Comparison of ENCODE assay signal across 8 cellular contexts in genomic region chr19:48899386-48899749, GRCh38. TPM values are rescaled to one million over a fixed set of nuclear protein-coding genes. Genes with fewer than 3 reads are reported as not detected.
DNase-seq lines count a peak whose midpoint lies in the region; ATAC-seq, FAIRE-seq and TF ChIP-seq lines count a peak whose summit lies in the region.
"Not testable (repeated sequence)": the region's sequence is repeated elsewhere in the genome, so short reads cannot be mapped to it uniquely, and the experiment has no call there.
"Had no signal": no experiment of that assay in that cellular context is flagged by ENCODE, and none has a peak within 500 bp of the region (broad histone marks: within the 10 kb centered on the region; RNA-seq: fewer than 3 reads in every experiment).

No MANE protein-coding gene starts in this region.

- POLR2A ChIA-PET in T-cell (lab: Charles Lee): interaction anchor here (0.6 to 0.9 kb wide), 2 partner anchors 13 to 34 kb away, joined by 3 to 6 read pairs; partner anchors contain the start of gene DHDH (in 1 of the 2)
- POLR2A ChIA-PET in GM12878 (lab: Charles Lee): interaction anchor here (0.6 to 3.0 kb wide), 11 partner anchors 10 to 679 kb away, joined by 3 to 21 read pairs (median 6); partner anchors contain the start of genes BAX, FTL, GYS1 and RUVBL2

- not testable (repeated sequence) for H3K4me2 ChIP-seq in GM12878 (ENCODE audit: control insufficient read depth, insufficient read depth); neural cell (ENCODE audit: low read length)

- H3K4me3 Mint-ChIP-seq in T-cell (peak overlapping the region; percentile 66 to 99 (median 91)), glutamatergic neuron (ENCODE audit: unreplicated experiment) (peak overlapping the region; percentile 98)

- H3K4me1 ChIP-seq in GM12878 (ENCODE audit: control insufficient read depth, insufficient read depth, low read length): not testable (repeated sequence)
- peaks cover 17 to 27% of the 10 kb centered on the region in 2 donors for H3K4me1 ChIP-seq in thyroid gland

- H3K9me3 ChIP-seq in GM12878 (replicated peaks; ENCODE audit: control insufficient read depth, insufficient read depth, low read length); neural cell (ENCODE audit: low read length); thyroid gland: not testable (repeated sequence)

- not testable (repeated sequence) for TF ChIP-seq EP300 in GM12878 (IDR thresholded peaks at IDR 0.05; ENCODE audit: borderline replicate concordance in 1 of 2, control insufficient read depth in 1 of 2, low read depth in 2 of 2, low read length in 2 of 2); neural cell (conservative IDR thresholded peaks at IDR 0.05; ENCODE audit: poor library complexity, severe bottlenecking)

- H3K9me3 Mint-ChIP-seq in T-cell; glutamatergic neuron (ENCODE audit: unreplicated experiment): not testable (repeated sequence)

- H3K36me3 Mint-ChIP-seq in T-cell; glutamatergic neuron (ENCODE audit: unreplicated experiment): not testable (repeated sequence)

- intact Hi-C loops in GM12878 (cut with micrococcal nuclease; ENCODE audit: unreplicated experiment); thyroid gland (cut with DNase I): not testable (repeated sequence)

- not testable (repeated sequence) for H2AFZ ChIP-seq in GM12878 (ENCODE audit: control insufficient read depth, low read depth, low read length); neural cell (ENCODE audit: low read depth, low read length)

- ATAC-seq in T-cell (replicated peaks in 1 of 4); GM12878: not testable (repeated sequence)

- in situ Hi-C loops in GM12878 (cut with MboI): not testable (repeated sequence)

- H3K27ac ChIP-seq in GM12878 (ENCODE audit: control insufficient read depth, insufficient read depth): 0 out of 2 replicates have a peak overlapping the region, but pooled peaks have one; percentile 47
- peak overlapping the region; percentile 55 for H3K27ac ChIP-seq in neural cell (ENCODE audit: low read length)
- peak overlapping the region; percentile 69 to 94 (median 85) for H3K27ac ChIP-seq in thyroid gland

- H3K27me3 Mint-ChIP-seq in T-cell (peaks cover 5 to 12% of the 10 kb centered on the region in 2 donors), glutamatergic neuron (ENCODE audit: unreplicated experiment) (peaks cover 13% of the 10 kb centered on the region)

- not testable (repeated sequence) for TF ChIP-seq POLR2A in GM12878 (IDR thresholded peaks at IDR 0.05; ENCODE audit: low read depth, low read length); thyroid gland (IDR thresholded peaks at IDR 0.05)

- H3F3A ChIP-seq in neural cell (ENCODE audit: insufficient read depth, low read length, poor library complexity, severe bottlenecking): not testable (repeated sequence)

- not testable (repeated sequence) for H3K27me3 ChIP-seq in GM12878 (replicated peaks in 1 of 2; ENCODE audit: control insufficient read depth in 2 of 2, insufficient read depth in 2 of 2, low read length in 1 of 2); neural cell (ENCODE audit: insufficient read depth, low read depth, low read length); thyroid gland

- not testable (repeated sequence) for H3K9ac ChIP-seq in GM12878 (ENCODE audit: control insufficient read depth, insufficient read depth, low read length)
- H3K9ac ChIP-seq in neural cell (ENCODE audit: low read length): peak overlapping the region; percentile 87

- H3K9me2 ChIP-seq in neural cell (ENCODE audit: insufficient read depth, low read length): not testable (repeated sequence)

- not testable (repeated sequence) for H3K36me3 ChIP-seq in GM12878 (ENCODE audit: control insufficient read depth in 2 of 2, insufficient read depth in 2 of 2, low read length in 1 of 2); neural cell (ENCODE audit: insufficient read depth, low read length); thyroid gland

- H3K27ac Mint-ChIP-seq in T-cell: peak overlapping the region; percentile 86 to 98
- peak overlapping the region; percentile 92 for H3K27ac Mint-ChIP-seq in glutamatergic neuron (ENCODE audit: unreplicated experiment)

- DNase-seq in GM12864 (ENCODE audit: low read depth); T-cell; GM12878 (ENCODE audit: low read depth, low spot score); glutamatergic neuron; thyroid gland: not testable (repeated sequence)

- not testable (repeated sequence) for TF ChIP-seq RAD21 in GM12878 (IDR thresholded peaks at IDR 0.05; ENCODE audit: insufficient read depth, low read depth, low read length); neural cell (conservative IDR thresholded peaks at IDR 0.05)

- 89% methylated on average over 11 of the region's 11 CpGs for WGBS in GM12878 (ENCODE audit: insufficient coverage, insufficient replicate concordance, low lambda C conversion rate, missing lambda C conversion rate)
- WGBS in thyroid gland, 2 donors: 78 to 82% methylated on average over 11 of the region's 11 CpGs

- BruUV-seq in GM12878 (replicated peaks; lab: Mats Ljungman, UMichigan): not testable (repeated sequence)

- CTCF ChIA-PET in T-cell (lab: Charles Lee) (interaction anchor here in 1 of 2 donors (3.0 kb wide), 1 partner anchor 72 kb away, joined by 23 read pairs; no protein-coding TSS in a partner anchor), GM12878 (lab: Yijun Ruan, JAX) (interaction anchor here (1.2 to 2.4 kb wide), 5 partner anchors 26 to 94 kb away, joined by 4 to 11 read pairs (median 5); partner anchors contain the start of genes GYS1 and RUVBL2)

- not testable (repeated sequence) for TF ChIP-seq CTCF in GM12864 (IDR thresholded peaks at IDR 0.05; ENCODE audit: low read depth, low read length, missing control alignments); GM12878 (IDR thresholded peaks at IDR 0.05 in 2 of 3, conservative IDR thresholded peaks at IDR 0.05 in 1 of 3; ENCODE audit: control insufficient read depth in 2 of 3, extremely low read depth in 1 of 3, insufficient read depth in 1 of 3, low read depth in 3 of 3, low read length in 3 of 3); glutamatergic neuron (IDR thresholded peaks at IDR 0.05; ENCODE audit: partially characterized antibody, unreplicated experiment); neural cell (IDR thresholded peaks at IDR 0.05; ENCODE audit: poor library complexity, severe bottlenecking); thyroid gland (IDR thresholded peaks at IDR 0.05)

- H4K20me1 ChIP-seq in GM12878 (ENCODE audit: control insufficient read depth, insufficient read depth); neural cell (ENCODE audit: insufficient read depth): not testable (repeated sequence)

- H3K79me2 ChIP-seq in GM12878 (ENCODE audit: control insufficient read depth, insufficient read depth, low read length) (peaks cover 14% of the 10 kb centered on the region), neural cell (replicated peaks; ENCODE audit: insufficient read depth, low read length) (peaks cover 11% of the 10 kb centered on the region)

- H3K4me3 ChIP-seq in GM12864 (ENCODE audit: low read depth, low read length) (peak overlapping the region; percentile 95; the same call in 1 of the 2 replicates), neural cell (ENCODE audit: low read length) (peak overlapping the region; percentile 96), thyroid gland (replicated peaks in 1 of 3) (peak overlapping the region in 1 of 3 donors; percentile 78)
- H3K4me3 ChIP-seq in GM12878: not testable (repeated sequence)

- RAD21 ChIA-PET in GM12878 (lab: Charles Lee; ENCODE audit: unreplicated experiment): interaction anchor here (0.8 to 2.2 kb wide), 9 partner anchors 24 to 94 kb away, joined by 3 to 13 read pairs (median 5); partner anchors contain the start of genes GYS1 and RUVBL2

- SMC1A ChIA-PET in GM12878 (lab: Charles Lee; ENCODE audit: uncharacterized antibody, unreplicated experiment): interaction anchor here (0.6 to 2.3 kb wide), 6 partner anchors 14 to 111 kb away, joined by 3 to 16 read pairs (median 4); partner anchors contain the start of genes BAX and PPP1R15A

- FAIRE-seq in GM12878 (lab: Jason Lieb, UNC): not testable (repeated sequence)

- H3K4me1 Mint-ChIP-seq in T-cell: peaks cover 33 to 57% (median 34%) of the 10 kb centered on the region in 3 donors
- not testable (repeated sequence) for H3K4me1 Mint-ChIP-seq in glutamatergic neuron (ENCODE audit: low read depth, unreplicated experiment)

RNA-seq across cellular contexts. Expression of gene NUCB1, which starts 0.7 kb away (rescaled TPM):
- total RNA-seq in T-cell (100 to 1,000 TPM; 122 to 177 (median 165) TPM), GM12878 (2014; rRNA removed) (41.8 and 48.6 TPM in 2 replicates), GM12878 (2014; rRNA removed; fragmentation: Illumina TruSeq; extraction: Trizol) (31.7 and 33.0 TPM in 2 replicates), GM12878 (2021) (80.2 and 82.4 TPM in 2 replicates), glutamatergic neuron (ENCODE audit: unreplicated experiment) (115 TPM), thyroid gland (100 to 1,000 TPM; 267 to 424 (median 371) TPM)
- total RNA-seq in GM12878 (2013; cell fraction: nucleolus; rRNA removed): 118 and 121 TPM in 2 replicates
- 41.2 TPM for polyA plus RNA-seq in GM12878 (2011; ENCODE audit: low read depth)
- polyA plus RNA-seq in GM12878 (2011; rRNA removed) (19.3 and 40.3 TPM in 2 replicates), GM12878 (2014; fragmentation: Illumina TruSeq; extraction: Trizol) (13.9 and 32.5 TPM in 2 replicates), GM12878 (2014; fragmentation: Nextera tagmentation; extraction: Ambion mirVana) (1 to 10 TPM; 1.8 to 3.2 TPM), GM12878 (2014; rRNA removed) (77.7 and 94.2 TPM in 2 replicates), GM12878 (2016; fragmentation: Nextera tagmentation; extraction: Ambion mirVana) (100 to 1,000 TPM; 112 TPM), neural cell (80.0 and 83.7 TPM in 2 replicates)
- 53.1 and 63.0 TPM in 2 replicates for polyA plus RNA-seq in GM12878 (2011; cell fraction: cytosol; rRNA removed)
- 77.6 and 86.5 TPM in 2 replicates for polyA plus RNA-seq in GM12878 (2011; cell fraction: nucleus; rRNA removed)
- polyA plus RNA-seq in GM12878 (2012): 97.8 and 107 TPM in 2 replicates
- polyA minus RNA-seq in GM12878 (2011; rRNA and poly(A)+ RNA removed): 14.6 and 32.7 TPM in 2 replicates
- 16.6 and 18.4 TPM in 2 replicates for polyA minus RNA-seq in GM12878 (2011; cell fraction: cytosol; rRNA and poly(A)+ RNA removed)
- polyA minus RNA-seq in GM12878 (2011; cell fraction: nucleus; rRNA and poly(A)+ RNA removed): 15.7 and 20.2 TPM in 2 replicates
- 45.1 and 70.4 TPM in 2 replicates for polyA minus RNA-seq in neural cell

RNA-seq across cellular contexts. Expression of gene TULP2, which starts 0.8 kb away (rescaled TPM):
- total RNA-seq in T-cell (under 1 TPM in 1 of 5 donors, not detected in 4; 0.26 TPM), GM12878 (2014; rRNA removed) (0.49 and 0.56 TPM in 2 replicates), GM12878 (2014; rRNA removed; fragmentation: Illumina TruSeq; extraction: Trizol) (0.14 and 0.22 TPM in 2 replicates), GM12878 (2021) (0.82 and 1.2 TPM in 2 replicates), glutamatergic neuron (ENCODE audit: unreplicated experiment) (not detected), thyroid gland (under 1 TPM in 1 of 4 donors, not detected in 3; 0.27 TPM)
- total RNA-seq in GM12878 (2013; cell fraction: nucleolus; rRNA removed): 0.64 and 1.1 TPM in 2 replicates
- polyA plus RNA-seq in GM12878 (2011; ENCODE audit: low read depth): 0.28 TPM
- polyA plus RNA-seq in GM12878 (2011; rRNA removed) (0.26 and 0.45 TPM in 2 replicates), GM12878 (2014; fragmentation: Illumina TruSeq; extraction: Trizol) (0.31 and 0.57 TPM in 2 replicates), GM12878 (2014; fragmentation: Nextera tagmentation; extraction: Ambion mirVana) (under 1 TPM in 1 of 2 experiments, not detected in 1; 0.62 TPM), GM12878 (2014; rRNA removed) (0.69 and 1.5 TPM in 2 replicates), GM12878 (2016; fragmentation: Nextera tagmentation; extraction: Ambion mirVana) (under 1 TPM; 0.17 to 0.18 TPM), neural cell (not detected in 2 replicates)
- polyA plus RNA-seq in GM12878 (2011; cell fraction: cytosol; rRNA removed): 0.28 and 0.51 TPM in 2 replicates
- polyA plus RNA-seq in GM12878 (2011; cell fraction: nucleus; rRNA removed): 0.19 and 0.40 TPM in 2 replicates
- polyA plus RNA-seq in GM12878 (2012): 0.70 and 0.84 TPM in 2 replicates
- 0.15 and 0.52 TPM in 2 replicates for polyA minus RNA-seq in GM12878 (2011; rRNA and poly(A)+ RNA removed)
- not detected in 2 replicates for polyA minus RNA-seq in GM12878 (2011; cell fraction: cytosol; rRNA and poly(A)+ RNA removed)
- polyA minus RNA-seq in GM12878 (2011; cell fraction: nucleus; rRNA and poly(A)+ RNA removed): 0.12 TPM in 1 of 2 replicates, not detected in the other
- not detected in 2 replicates for polyA minus RNA-seq in neural cell
- total RNA-seq: HT-29 had no signal

RNA-seq across cellular contexts. Expression of gene PPP1R15A, which starts 27.1 kb away (rescaled TPM):
- total RNA-seq in T-cell (100 to 1,000 TPM in 2 of 5 donors, 10 to 100 TPM in 3; 74.4 to 713 (median 93.6) TPM), GM12878 (2014; rRNA removed) (23.9 and 26.3 TPM in 2 replicates), GM12878 (2014; rRNA removed; fragmentation: Illumina TruSeq; extraction: Trizol) (21.0 and 22.2 TPM in 2 replicates), GM12878 (2021) (30.0 and 30.6 TPM in 2 replicates), glutamatergic neuron (ENCODE audit: unreplicated experiment) (106 TPM), thyroid gland (10 to 100 TPM; 18.7 to 31.7 (median 24.2) TPM)
- total RNA-seq in GM12878 (2013; cell fraction: nucleolus; rRNA removed): 90.5 and 94.5 TPM in 2 replicates
- 32.8 TPM for polyA plus RNA-seq in GM12878 (2011; ENCODE audit: low read depth)
- polyA plus RNA-seq in GM12878 (2011; rRNA removed) (18.6 and 19.1 TPM in 2 replicates), GM12878 (2014; fragmentation: Illumina TruSeq; extraction: Trizol) (28.0 and 29.9 TPM in 2 replicates), GM12878 (2014; fragmentation: Nextera tagmentation; extraction: Ambion mirVana) (under 1 TPM; 0.68 to 0.90 TPM), GM12878 (2014; rRNA removed) (28.5 and 29.0 TPM in 2 replicates), GM12878 (2016; fragmentation: Nextera tagmentation; extraction: Ambion mirVana) (10 to 100 TPM; 44.1 to 50.8 TPM), neural cell (73.3 and 73.6 TPM in 2 replicates)
- polyA plus RNA-seq in GM12878 (2011; cell fraction: cytosol; rRNA removed): 16.9 and 21.8 TPM in 2 replicates
- 34.4 and 42.1 TPM in 2 replicates for polyA plus RNA-seq in GM12878 (2011; cell fraction: nucleus; rRNA removed)
- polyA plus RNA-seq in GM12878 (2012): 64.8 and 69.0 TPM in 2 replicates
- polyA minus RNA-seq in GM12878 (2011; rRNA and poly(A)+ RNA removed): 11.3 and 16.8 TPM in 2 replicates
- polyA minus RNA-seq in GM12878 (2011; cell fraction: cytosol; rRNA and poly(A)+ RNA removed): 7.4 and 12.2 TPM in 2 replicates
- 19.8 and 24.3 TPM in 2 replicates for polyA minus RNA-seq in GM12878 (2011; cell fraction: nucleus; rRNA and poly(A)+ RNA removed)
- 70.4 and 85.9 TPM in 2 replicates for polyA minus RNA-seq in neural cell

RNA-seq across cellular contexts. Expression of gene PLEKHA4, which starts 31.0 kb away (rescaled TPM):
- total RNA-seq in T-cell (10 to 100 TPM in 1 of 5 donors, 1 to 10 TPM in 4; 2.7 to 11.8 (median 5.2) TPM), GM12878 (2014; rRNA removed) (5.0 and 7.5 TPM in 2 replicates), GM12878 (2014; rRNA removed; fragmentation: Illumina TruSeq; extraction: Trizol) (3.1 and 3.3 TPM in 2 replicates), GM12878 (2021) (6.5 and 7.1 TPM in 2 replicates), glutamatergic neuron (ENCODE audit: unreplicated experiment) (9.4 TPM), thyroid gland (10 to 100 TPM; 15.2 to 21.8 (median 19.0) TPM)
- 1.8 and 2.3 TPM in 2 replicates for total RNA-seq in GM12878 (2013; cell fraction: nucleolus; rRNA removed)
- polyA plus RNA-seq in GM12878 (2011; ENCODE audit: low read depth): 4.3 TPM
- polyA plus RNA-seq in GM12878 (2011; rRNA removed) (1.9 and 2.3 TPM in 2 replicates), GM12878 (2014; fragmentation: Illumina TruSeq; extraction: Trizol) (1.5 and 3.5 TPM in 2 replicates), GM12878 (2014; fragmentation: Nextera tagmentation; extraction: Ambion mirVana) (under 1 TPM in 1 of 2 experiments, not detected in 1; 0.13 TPM), GM12878 (2014; rRNA removed) (5.4 and 6.4 TPM in 2 replicates), GM12878 (2016; fragmentation: Nextera tagmentation; extraction: Ambion mirVana) (10 to 100 TPM in 1 of 2 experiments, 1 to 10 TPM in 1; 7.8 to 10.0 TPM), neural cell (not detected in 2 replicates)
- 2.1 and 2.8 TPM in 2 replicates for polyA plus RNA-seq in GM12878 (2011; cell fraction: cytosol; rRNA removed)
- 1.7 and 3.2 TPM in 2 replicates for polyA plus RNA-seq in GM12878 (2011; cell fraction: nucleus; rRNA removed)
- 13.4 and 14.8 TPM in 2 replicates for polyA plus RNA-seq in GM12878 (2012)
- 0.66 and 0.82 TPM in 2 replicates for polyA minus RNA-seq in GM12878 (2011; rRNA and poly(A)+ RNA removed)
- 1.4 TPM in 1 of 2 replicates, not detected in the other for polyA minus RNA-seq in GM12878 (2011; cell fraction: cytosol; rRNA and poly(A)+ RNA removed)
- polyA minus RNA-seq in GM12878 (2011; cell fraction: nucleus; rRNA and poly(A)+ RNA removed): 0.36 and 1.4 TPM in 2 replicates
- not detected in 2 replicates for polyA minus RNA-seq in neural cell

RNA-seq across cellular contexts. Expression of gene DHDH, which starts 34.1 kb away (rescaled TPM):
- total RNA-seq in T-cell (1 to 10 TPM in 4 of 5 donors, under 1 TPM in 1; 0.93 to 1.7 (median 1.2) TPM), GM12878 (2014; rRNA removed) (not detected in 2 replicates), GM12878 (2014; rRNA removed; fragmentation: Illumina TruSeq; extraction: Trizol) (not detected in 2 replicates), GM12878 (2021) (not detected in 2 replicates), glutamatergic neuron (ENCODE audit: unreplicated experiment) (not detected), thyroid gland (not detected)
- not detected in 2 replicates for total RNA-seq in GM12878 (2013; cell fraction: nucleolus; rRNA removed)
- polyA plus RNA-seq in GM12878 (2011; ENCODE audit: low read depth): not detected
- polyA plus RNA-seq in GM12878 (2011; rRNA removed) (0.15 and 0.23 TPM in 2 replicates), GM12878 (2014; fragmentation: Illumina TruSeq; extraction: Trizol) (not detected in 2 replicates), GM12878 (2014; fragmentation: Nextera tagmentation; extraction: Ambion mirVana) (under 1 TPM in 1 of 2 experiments, not detected in 1; 0.13 TPM), GM12878 (2014; rRNA removed) (0.19 TPM in 1 of 2 replicates, not detected in the other), GM12878 (2016; fragmentation: Nextera tagmentation; extraction: Ambion mirVana) (under 1 TPM in 1 of 2 experiments, not detected in 1; 0.21 TPM), neural cell (1.4 and 4.8 TPM in 2 replicates)
- polyA plus RNA-seq in GM12878 (2011; cell fraction: cytosol; rRNA removed): 0.25 and 0.28 TPM in 2 replicates
- polyA plus RNA-seq in GM12878 (2011; cell fraction: nucleus; rRNA removed): 0.16 and 0.26 TPM in 2 replicates
- 1.1 and 1.2 TPM in 2 replicates for polyA plus RNA-seq in GM12878 (2012)
- polyA minus RNA-seq in GM12878 (2011; rRNA and poly(A)+ RNA removed): not detected in 2 replicates
- not detected in 2 replicates for polyA minus RNA-seq in GM12878 (2011; cell fraction: cytosol; rRNA and poly(A)+ RNA removed)
- not detected in 2 replicates for polyA minus RNA-seq in GM12878 (2011; cell fraction: nucleus; rRNA and poly(A)+ RNA removed)
- polyA minus RNA-seq in neural cell: 0.81 TPM in 1 of 2 replicates, not detected in the other
- total RNA-seq: frontal cortex had no signal
